ENCODE assay signal across 9 cellular contexts in genomic region chr10:75612904-75613684, GRCh38.
DNase-seq lines count a peak whose midpoint lies in the region; ATAC-seq and TF ChIP-seq lines count a peak whose summit lies in the region.
"Had no signal": no experiment of that assay in that cellular context is flagged by ENCODE, and none has a peak within 500 bp of the region (broad histone marks: within the 10 kb centered on the region; RNA-seq: fewer than 3 reads in every experiment).

No MANE protein-coding gene starts in this region.

- ATAC-seq in GM21723 (IDR thresholded peaks at IDR 0.05; ENCODE audit: unreplicated experiment), result peak; percentile 45
- no peak for ATAC-seq in activated CD4-positive, alpha-beta T cell treated with anti-CD3 and anti-CD28 coated beads for 36 hours

- H3K9ac ChIP-seq in subcutaneous abdominal adipose tissue (ENCODE audit: low read length in 5 of 5), result no peak overlapping the region

- POLR2A ChIA-PET in activated CD4-positive, alpha-beta T cell treated with anti-CD3 and anti-CD28 coated beads for 36 hours (lab: Charles Lee), result no interaction called here

- H3K4me3 ChIP-seq in NB4 (ENCODE audit: low read depth, low read length) (no peak overlapping the region), subcutaneous abdominal adipose tissue (ENCODE audit: low read depth in 1 of 5, low read length in 5 of 5) (no peak overlapping the region)

- no peak for TF ChIP-seq CTCF in NB4 (IDR thresholded peaks at IDR 0.05; ENCODE audit: low read depth, low read length)

- no peak overlapping the region for H3K4me3 Mint-ChIP-seq in activated CD4-positive, alpha-beta T cell treated with anti-CD3 and anti-CD28 coated beads for 36 hours
- H3K4me3 Mint-ChIP-seq: IgD-negative memory B cell had no signal

- H3K36me3 Mint-ChIP-seq in activated CD4-positive, alpha-beta T cell treated with anti-CD3 and anti-CD28 coated beads for 36 hours (ENCODE audit: low read depth), result no peaks in the 10 kb centered on the region
- H3K36me3 Mint-ChIP-seq: IgD-negative memory B cell had no signal

- no peak for TF ChIP-seq POLR2A in NB4 (IDR thresholded peaks at IDR 0.05; ENCODE audit: extremely low read depth, insufficient read length)

- peak overlapping the region; percentile 11 for H3K27ac ChIP-seq in subcutaneous abdominal adipose tissue (ENCODE audit: low read depth, low read length)

- CTCF ChIA-PET in activated CD4-positive, alpha-beta T cell treated with anti-CD3 and anti-CD28 coated beads for 36 hours (lab: Charles Lee), result interaction anchor here (0.7 kb wide), 1 partner anchor 275 kb away, joined by 5 read pairs; no protein-coding TSS in a partner anchor

- H3K36me3 ChIP-seq in subcutaneous abdominal adipose tissue (ENCODE audit: control insufficient read depth in 5 of 5, insufficient read depth in 5 of 5, low read length in 5 of 5), result no peaks in the 10 kb centered on the region

- H3K4me1 Mint-ChIP-seq in activated CD4-positive, alpha-beta T cell treated with anti-CD3 and anti-CD28 coated beads for 36 hours, result no peaks in the 10 kb centered on the region

- DNase-seq in NB4 (ENCODE audit: low read depth) (peak; percentile 83), globus pallidus (ENCODE audit: low spot score) (peak; percentile 75), NCI-H1048 (lab: John Stamatoyannopoulos, UW) (no peak)
- DNase-seq in activated CD4-positive, alpha-beta T cell treated with anti-CD3 and anti-CD28 coated beads for 36 hours, result no peak
- no peak for DNase-seq in stimulated activated naive CD4-positive, alpha-beta T cell treated with Interleukin-2 at 50 U/mL for 16 hours (lab: John Stamatoyannopoulos, UW)
- DNase-seq: dermis blood vessel endothelial cell had no signal

- H3K4me1 ChIP-seq in subcutaneous abdominal adipose tissue (ENCODE audit: control insufficient read depth in 5 of 5, insufficient read depth in 5 of 5, low read length in 5 of 5), result peaks cover 2 to 37% (median 23%) of the 10 kb centered on the region in 5 donors

- no peaks in the 10 kb centered on the region for H3K9me3 Mint-ChIP-seq in activated CD4-positive, alpha-beta T cell treated with anti-CD3 and anti-CD28 coated beads for 36 hours (ENCODE audit: low read depth)

- no peaks in the 10 kb centered on the region for H3K27me3 ChIP-seq in subcutaneous abdominal adipose tissue (ENCODE audit: control insufficient read depth in 5 of 5, insufficient read depth in 4 of 5, low read length in 5 of 5)

- H3K27ac Mint-ChIP-seq in activated CD4-positive, alpha-beta T cell treated with anti-CD3 and anti-CD28 coated beads for 36 hours, result no peak overlapping the region
- H3K27ac Mint-ChIP-seq: IgD-negative memory B cell had no signal

- H3K9me3 ChIP-seq in subcutaneous abdominal adipose tissue (ENCODE audit: control insufficient read depth in 5 of 5, low read length in 5 of 5), result no peaks in the 10 kb centered on the region

- H3K27me3 Mint-ChIP-seq in activated CD4-positive, alpha-beta T cell treated with anti-CD3 and anti-CD28 coated beads for 36 hours, result peaks cover 16% of the 10 kb centered on the region

- intact Hi-C loops in activated CD4-positive, alpha-beta T cell treated with anti-CD3 and anti-CD28 coated beads for 36 hours (cut with DNase I, micrococcal nuclease), result no loop called here

Comparison
In these comparisons a context has a peak if more than half of its experiments do, and no peak if none do; other contexts are left out.
1. DNase-seq: peak in NB4 (single experiment) and globus pallidus (single experiment); none in NCI-H1048 (single experiment), activated CD4-positive, alpha-beta T cell treated with anti-CD3 and anti-CD28 coated beads for 36 hours (single experiment) and stimulated activated naive CD4-positive, alpha-beta T cell treated with Interleukin-2 at 50 U/mL for 16 hours (single experiment).